ENCODE assay signal across 25 cellular contexts in genomic region chr1:155882766-155883165, GRCh38. TPM values are rescaled to one million over a fixed set of nuclear protein-coding genes. Genes with fewer than 3 reads are reported as not detected.
DNase-seq lines count a peak whose midpoint lies in the region; ATAC-seq and TF ChIP-seq lines count a peak whose summit lies in the region.
"Had no signal": no experiment of that assay in that cellular context is flagged by ENCODE, and none has a peak within 500 bp of the region (broad histone marks: within the 10 kb centered on the region; RNA-seq: fewer than 3 reads in every experiment).

No MANE protein-coding gene starts in this region.

- peaks cover 23% of the 10 kb centered on the region for H3F3A ChIP-seq in DOHH2 (ENCODE audit: control insufficient read depth, insufficient read depth)

- intact Hi-C loops in OCI-LY7 (cut with micrococcal nuclease; ENCODE audit: unreplicated experiment) (loop anchor here (1.0 kb wide), 1 partner anchor 22 kb away; no protein-coding TSS in a partner anchor), left lung (cut with DNase I) (no loop called here)

- TF ChIP-seq CTCF in DOHH2 (IDR thresholded peaks at IDR 0.05; ENCODE audit: low read depth, low read length, poor library complexity, severe bottlenecking) (no peak), OCI-LY7 (conservative IDR thresholded peaks at IDR 0.05; ENCODE audit: low read length) (0 out of 2 replicates have a peak, but pooled peaks have one; percentile 9), endodermal cell (conservative IDR thresholded peaks at IDR 0.05) (peak; percentile 36), left lung (IDR thresholded peaks at IDR 0.05) (no peak)

- peaks cover 10% of the 10 kb centered on the region for H3K4me1 Mint-ChIP-seq in endodermal cell
- no peaks in the 10 kb centered on the region for H3K4me1 Mint-ChIP-seq in CD8-positive, alpha-beta memory T cell
- H3K4me1 Mint-ChIP-seq: CD4-positive, CD25-positive, alpha-beta regulatory T cell had no signal

- TF ChIP-seq POLR2A in GM18505 (IDR thresholded peaks at IDR 0.05; ENCODE audit: borderline replicate concordance, extremely low read depth, insufficient read depth, insufficient read length): no peak

- no peaks in the 10 kb centered on the region for H3K36me3 Mint-ChIP-seq in endodermal cell (ENCODE audit: low read depth)
- H3K36me3 Mint-ChIP-seq in CD8-positive, alpha-beta memory T cell: peaks cover 0 to 43% (median 11%) of the 10 kb centered on the region in 3 donors
- H3K36me3 Mint-ChIP-seq: IgD-negative memory B cell had no signal

- POLR2A ChIA-PET in OCI-LY7 (lab: Charles Lee): interaction anchor here (0.6 to 4.9 kb wide), 12 partner anchors 10 to 463 kb away, joined by 3 to 46 read pairs (median 5); partner anchors contain the start of genes ARHGEF2, GON4L and SYT11
- POLR2A ChIA-PET in CD8-positive, alpha-beta memory T cell (lab: Charles Lee): no interaction called here

- H3K27ac Mint-ChIP-seq in endodermal cell: no peak overlapping the region
- no peak overlapping the region for H3K27ac Mint-ChIP-seq in CD8-positive, alpha-beta memory T cell
- H3K27ac Mint-ChIP-seq: CD4-positive, CD25-positive, alpha-beta regulatory T cell; IgD-negative memory B cell had no signal

- H3K79me2 ChIP-seq in DOHH2 (ENCODE audit: control insufficient read depth, low read length) (0 out of 2 replicates have a peak, but pooled peaks cover 6% of the 10 kb centered on the region), Karpas-422 (ENCODE audit: low read length) (no peaks in the 10 kb centered on the region), OCI-LY7 (ENCODE audit: insufficient read depth, low read depth, low read length) (peaks cover 52% of the 10 kb centered on the region)

- H3K4me3 Mint-ChIP-seq in endodermal cell: no peak overlapping the region
- H3K4me3 Mint-ChIP-seq in CD8-positive, alpha-beta memory T cell: no peak overlapping the region
- H3K4me3 Mint-ChIP-seq: CD4-positive, CD25-positive, alpha-beta regulatory T cell; IgD-negative memory B cell had no signal

- H3K9ac ChIP-seq in Karpas-422 (ENCODE audit: low read length) (no peak overlapping the region), endodermal cell (ENCODE audit: extremely low read depth, low read length, poor library complexity, severe bottlenecking) (no peak overlapping the region)
- H3K9ac ChIP-seq: GM23248 had no signal

- H3K4me2 ChIP-seq in DOHH2 (ENCODE audit: low read length): peak overlapping the region; percentile 89
- H3K4me2 ChIP-seq in Karpas-422 (ENCODE audit: low read depth, low read length, poor library complexity, severe bottlenecking): no peak overlapping the region
- H3K4me2 ChIP-seq in OCI-LY7 (ENCODE audit: low read length): peak overlapping the region; percentile 82

- H3K4me3 ChIP-seq in DOHH2 (ENCODE audit: low read length) (peak overlapping the region; percentile 63), Karpas-422 (ENCODE audit: low read length) (no peak overlapping the region), OCI-LY7 (ENCODE audit: low read depth, low read length, poor library complexity, severe bottlenecking) (peak overlapping the region; percentile 53), endodermal cell (ENCODE audit: low read length) (no peak overlapping the region), left lung (no peak overlapping the region)
- no peak overlapping the region for H3K4me3 ChIP-seq in CD8-positive, alpha-beta memory T cell (ENCODE audit: low read length)
- H3K4me3 ChIP-seq: GM23248, HAP-1 had no signal

- ATAC-seq in GM18505 (IDR thresholded peaks at IDR 0.05; ENCODE audit: unreplicated experiment) (no peak), left lung (no peak), GM21390 (IDR thresholded peaks at IDR 0.05; ENCODE audit: unreplicated experiment) (no peak)
- ATAC-seq: HepG2 had no signal

- 86 to 96% methylated on average over 1 to 2 of the region's 2 CpGs for WGBS in endodermal cell (ENCODE audit: insufficient coverage in 1 of 2, insufficient read length in 1 of 2), 2 experiments

- H3K36me3 ChIP-seq in DOHH2 (ENCODE audit: control insufficient read depth, low read length) (peaks cover 35% of the 10 kb centered on the region), Karpas-422 (ENCODE audit: insufficient read depth, low read length) (no peaks in the 10 kb centered on the region; the same call in 1 of the 2 replicates), OCI-LY7 (ENCODE audit: insufficient read depth, low read length) (peaks cover 60% of the 10 kb centered on the region), endodermal cell (ENCODE audit: control insufficient read depth, insufficient read depth, low read length) (no peaks in the 10 kb centered on the region), left lung (no peaks in the 10 kb centered on the region)
- no peaks in the 10 kb centered on the region for H3K36me3 ChIP-seq in CD8-positive, alpha-beta memory T cell (ENCODE audit: insufficient read depth, low read length)
- H3K36me3 ChIP-seq: HAP-1 had no signal

- BruUV-seq in OCI-LY7 (replicated peaks; lab: Mats Ljungman, UMichigan): no TSS peak

- H3K27me3 ChIP-seq in DOHH2 (ENCODE audit: control insufficient read depth, low read length) (no peaks in the 10 kb centered on the region), Karpas-422 (ENCODE audit: low read length) (no peaks in the 10 kb centered on the region), endodermal cell (ENCODE audit: control insufficient read depth, insufficient read depth, low read length, poor library complexity, severe bottlenecking) (peaks cover 22% of the 10 kb centered on the region), left lung (no peaks in the 10 kb centered on the region)
- no peaks in the 10 kb centered on the region for H3K27me3 ChIP-seq in CD8-positive, alpha-beta memory T cell (ENCODE audit: insufficient read depth, low read length, poor library complexity, severe bottlenecking)
- H3K27me3 ChIP-seq: BE2C had no signal

- H4K20me1 ChIP-seq in DOHH2 (ENCODE audit: control insufficient read depth, insufficient read depth, low read depth, low read length): no peaks in the 10 kb centered on the region
- H4K20me1 ChIP-seq in Karpas-422 (ENCODE audit: insufficient read depth, low read depth, low read length): no peaks in the 10 kb centered on the region
- no peaks in the 10 kb centered on the region for H4K20me1 ChIP-seq in OCI-LY7 (ENCODE audit: insufficient read depth, low read length)

- peaks cover 5% of the 10 kb centered on the region for H3K27me3 Mint-ChIP-seq in endodermal cell (ENCODE audit: insufficient read depth)
- H3K27me3 Mint-ChIP-seq in CD8-positive, alpha-beta memory T cell: no peaks in the 10 kb centered on the region
- H3K27me3 Mint-ChIP-seq: CD4-positive, CD25-positive, alpha-beta regulatory T cell; IgD-negative memory B cell had no signal

- H3K9me3 Mint-ChIP-seq in endodermal cell: no peaks in the 10 kb centered on the region
- no peaks in the 10 kb centered on the region for H3K9me3 Mint-ChIP-seq in CD8-positive, alpha-beta memory T cell
- H3K9me3 Mint-ChIP-seq: CD4-positive, CD25-positive, alpha-beta regulatory T cell; IgD-negative memory B cell had no signal

- H3K4me1 ChIP-seq in DOHH2 (ENCODE audit: control insufficient read depth, low read length): peaks cover 71% of the 10 kb centered on the region
- H3K4me1 ChIP-seq in Karpas-422 (ENCODE audit: low read length): peaks cover 13% of the 10 kb centered on the region
- peaks cover 82% of the 10 kb centered on the region for H3K4me1 ChIP-seq in OCI-LY7 (ENCODE audit: insufficient read depth, low read length, poor library complexity, severe bottlenecking)
- H3K4me1 ChIP-seq in endodermal cell (ENCODE audit: control insufficient read depth, insufficient read depth, low read length): no peaks in the 10 kb centered on the region
- H3K4me1 ChIP-seq in CD8-positive, alpha-beta memory T cell (ENCODE audit: insufficient read depth, low read length): no peaks in the 10 kb centered on the region
- H3K4me1 ChIP-seq in left lung: no peaks in the 10 kb centered on the region
- H3K4me1 ChIP-seq: BE2C, HAP-1 had no signal

- H3K9me2 ChIP-seq in DOHH2 (replicated peaks; ENCODE audit: control insufficient read depth, low read length) (no peaks in the 10 kb centered on the region), Karpas-422 (replicated peaks; ENCODE audit: insufficient read depth, low read length) (no peaks in the 10 kb centered on the region), OCI-LY7 (ENCODE audit: insufficient read depth, low read length) (no peaks in the 10 kb centered on the region)

- CTCF ChIA-PET in OCI-LY7 (lab: Charles Lee; ENCODE audit: unreplicated experiment): interaction anchor here (0.9 to 2.4 kb wide), 5 partner anchors 14 to 26 kb away, joined by 3 to 7 read pairs (median 3); partner anchors contain the start of genes GON4L and SYT11
- CTCF ChIA-PET in CD8-positive, alpha-beta memory T cell (lab: Charles Lee): no interaction called here

- no peak for DNase-seq in Karpas-422
- no peak for DNase-seq in OCI-LY7 (ENCODE audit: low spot score)
- DNase-seq in endodermal cell: no peak
- no peak for DNase-seq in CD8-positive, alpha-beta memory T cell
- no peak for DNase-seq in left lung
- DNase-seq: 8988T; BE2C; C1 segment of cervical spinal cord; CD4-positive, CD25-positive, alpha-beta regulatory T cell; DMS153; DMS79; EL; GM23248; Kasumi-1; KBM-7 had no signal

- H3K9me3 ChIP-seq in DOHH2 (ENCODE audit: control insufficient read depth, insufficient read depth, low read length) (no peaks in the 10 kb centered on the region), Karpas-422 (ENCODE audit: low read length) (no peaks in the 10 kb centered on the region), OCI-LY7 (ENCODE audit: low read length) (no peaks in the 10 kb centered on the region), endodermal cell (ENCODE audit: control insufficient read depth, low read length) (no peaks in the 10 kb centered on the region), left lung (no peaks in the 10 kb centered on the region)
- no peaks in the 10 kb centered on the region for H3K9me3 ChIP-seq in CD8-positive, alpha-beta memory T cell (ENCODE audit: low read length)
- H3K9me3 ChIP-seq: BE2C, HAP-1 had no signal

- H3K27ac ChIP-seq in DOHH2 (ENCODE audit: low read depth, low read length) (peak overlapping the region; percentile 91), Karpas-422 (ENCODE audit: low read length) (peak overlapping the region; percentile 58; the same call in 1 of the 2 replicates), OCI-LY7 (ENCODE audit: low read depth, low read length, poor library complexity, severe bottlenecking) (peak overlapping the region; percentile 96), endodermal cell (ENCODE audit: low read depth, low read length) (no peak overlapping the region), left lung (no peak overlapping the region)
- no peak overlapping the region for H3K27ac ChIP-seq in CD8-positive, alpha-beta memory T cell (ENCODE audit: low read depth, low read length)
- H3K27ac ChIP-seq: GM23248 had no signal

- no peak overlapping the region for H2AFZ ChIP-seq in Karpas-422 (ENCODE audit: low read length)
- no peak overlapping the region for H2AFZ ChIP-seq in OCI-LY7 (ENCODE audit: low read length)
- H2AFZ ChIP-seq: GM23248 had no signal

RNA-seq across cellular contexts. Expression of gene SYT11, which starts 23.4 kb away (rescaled TPM):
- 40.8 and 51.2 TPM in 2 replicates for total RNA-seq in Karpas-422 (2014; rRNA removed; shearing (Covaris generic); ENCODE audit: low replicate concordance)
- total RNA-seq in OCI-LY7 (2014; rRNA removed; shearing (Covaris generic)): 41.6 and 41.8 TPM in 2 replicates
- 56.8 and 60.8 TPM in 2 replicates for total RNA-seq in OCI-LY7 (2022)
- 1 to 10 TPM in 1 of 2 donors, under 1 TPM in 1; 0.40 to 5.0 TPM for total RNA-seq in endodermal cell
- 16.1 TPM for polyA plus RNA-seq in endodermal cell (2013, experiment 1 of 2)
- polyA plus RNA-seq in endodermal cell (2013, experiment 2 of 2): 14.0 TPM
- total RNA-seq in CD8-positive, alpha-beta memory T cell: 10 to 100 TPM; 22.7 TPM
- 19.3 TPM for polyA plus RNA-seq in CD8-positive, alpha-beta memory T cell
- 10 to 100 TPM; 11.4 to 12.0 TPM for total RNA-seq in left lung

RNA-seq across cellular contexts. Expression of gene GON4L, which starts 25.8 kb away (rescaled TPM):
- total RNA-seq in Karpas-422 (2014; rRNA removed; shearing (Covaris generic); ENCODE audit: low replicate concordance): 32.9 and 40.3 TPM in 2 replicates
- 44.9 and 46.0 TPM in 2 replicates for total RNA-seq in OCI-LY7 (2014; rRNA removed; shearing (Covaris generic))
- total RNA-seq in OCI-LY7 (2022) (78.0 and 80.0 TPM in 2 replicates), endodermal cell (10 to 100 TPM; 62.7 to 64.6 TPM), left lung (10 to 100 TPM; 41.8 to 53.1 TPM)
- 30.6 TPM for polyA plus RNA-seq in endodermal cell (2013, experiment 1 of 2)
- 27.4 TPM for polyA plus RNA-seq in endodermal cell (2013, experiment 2 of 2)
- 10 to 100 TPM; 53.3 to 60.8 TPM for total RNA-seq in CD8-positive, alpha-beta memory T cell
- polyA plus RNA-seq in CD8-positive, alpha-beta memory T cell: 42.9 TPM

RNA-seq across cellular contexts. Expression of gene RIT1, which starts 28.4 kb away (rescaled TPM):
- total RNA-seq in Karpas-422 (2014; rRNA removed; shearing (Covaris generic); ENCODE audit: low replicate concordance): 12.2 and 12.8 TPM in 2 replicates
- 15.9 and 17.2 TPM in 2 replicates for total RNA-seq in OCI-LY7 (2014; rRNA removed; shearing (Covaris generic))
- total RNA-seq in OCI-LY7 (2022) (20.8 and 21.0 TPM in 2 replicates), endodermal cell (10 to 100 TPM; 26.0 to 39.2 TPM), left lung (10 to 100 TPM; 40.8 to 55.3 TPM)
- 24.9 TPM for polyA plus RNA-seq in endodermal cell (2013, experiment 1 of 2)
- polyA plus RNA-seq in endodermal cell (2013, experiment 2 of 2): 29.0 TPM
- total RNA-seq in CD8-positive, alpha-beta memory T cell: 10 to 100 TPM; 13.7 to 16.9 TPM
- 17.7 TPM for polyA plus RNA-seq in CD8-positive, alpha-beta memory T cell

RNA-seq across cellular contexts. Expression of gene KHDC4, which starts 51.4 kb away (rescaled TPM):
- 42.7 and 63.2 TPM in 2 replicates for total RNA-seq in Karpas-422 (2014; rRNA removed; shearing (Covaris generic); ENCODE audit: low replicate concordance)
- 84.6 and 88.9 TPM in 2 replicates for total RNA-seq in OCI-LY7 (2014; rRNA removed; shearing (Covaris generic))
- total RNA-seq in OCI-LY7 (2022) (121 and 127 TPM in 2 replicates), endodermal cell (10 to 100 TPM; 67.7 to 76.2 TPM), left lung (10 to 100 TPM; 38.2 to 39.3 TPM)
- 46.7 TPM for polyA plus RNA-seq in endodermal cell (2013, experiment 1 of 2)
- 39.0 TPM for polyA plus RNA-seq in endodermal cell (2013, experiment 2 of 2)
- 10 to 100 TPM; 58.8 to 61.2 TPM for total RNA-seq in CD8-positive, alpha-beta memory T cell
- polyA plus RNA-seq in CD8-positive, alpha-beta memory T cell: 8.2 TPM

RNA-seq across cellular contexts. Expression of gene RXFP4, which starts 58.7 kb away (rescaled TPM):
- total RNA-seq in Karpas-422 (2014; rRNA removed; shearing (Covaris generic); ENCODE audit: low replicate concordance): not detected in 2 replicates
- 3.0 TPM in 1 of 2 replicates, not detected in the other for total RNA-seq in OCI-LY7 (2014; rRNA removed; shearing (Covaris generic))
- total RNA-seq in OCI-LY7 (2022): 0.34 TPM in 1 of 2 replicates, not detected in the other
- total RNA-seq in endodermal cell: not detected
- not detected for polyA plus RNA-seq in endodermal cell (2013, experiment 1 of 2)
- not detected for polyA plus RNA-seq in endodermal cell (2013, experiment 2 of 2)
- total RNA-seq in CD8-positive, alpha-beta memory T cell: not detected
- 0.29 TPM for polyA plus RNA-seq in CD8-positive, alpha-beta memory T cell
- not detected for total RNA-seq in left lung
- total RNA-seq: A673; CD4-positive, CD25-positive, alpha-beta regulatory T cell; G401; GM23248; H4 had no signal
- polyA plus RNA-seq: AG04450 had no signal

Comparison
In these comparisons a context has a peak if more than half of its experiments do, and no peak if none do; other contexts are left out.
1. H3K27ac ChIP-seq: peak in DOHH2 (single experiment), Karpas-422 (single experiment) and OCI-LY7 (single experiment); none in endodermal cell (single experiment), CD8-positive, alpha-beta memory T cell (single experiment) and left lung (0 of 2).
2. H3K4me3 ChIP-seq: peak in DOHH2 (single experiment) and OCI-LY7 (single experiment); none in Karpas-422 (single experiment), endodermal cell (single experiment), CD8-positive, alpha-beta memory T cell (single experiment) and left lung (0 of 2).
3. CTCF ChIP-seq: peak in OCI-LY7 (single experiment) and endodermal cell (single experiment); none in DOHH2 (single experiment) and left lung (0 of 2).